In the genomic region with DNA sequence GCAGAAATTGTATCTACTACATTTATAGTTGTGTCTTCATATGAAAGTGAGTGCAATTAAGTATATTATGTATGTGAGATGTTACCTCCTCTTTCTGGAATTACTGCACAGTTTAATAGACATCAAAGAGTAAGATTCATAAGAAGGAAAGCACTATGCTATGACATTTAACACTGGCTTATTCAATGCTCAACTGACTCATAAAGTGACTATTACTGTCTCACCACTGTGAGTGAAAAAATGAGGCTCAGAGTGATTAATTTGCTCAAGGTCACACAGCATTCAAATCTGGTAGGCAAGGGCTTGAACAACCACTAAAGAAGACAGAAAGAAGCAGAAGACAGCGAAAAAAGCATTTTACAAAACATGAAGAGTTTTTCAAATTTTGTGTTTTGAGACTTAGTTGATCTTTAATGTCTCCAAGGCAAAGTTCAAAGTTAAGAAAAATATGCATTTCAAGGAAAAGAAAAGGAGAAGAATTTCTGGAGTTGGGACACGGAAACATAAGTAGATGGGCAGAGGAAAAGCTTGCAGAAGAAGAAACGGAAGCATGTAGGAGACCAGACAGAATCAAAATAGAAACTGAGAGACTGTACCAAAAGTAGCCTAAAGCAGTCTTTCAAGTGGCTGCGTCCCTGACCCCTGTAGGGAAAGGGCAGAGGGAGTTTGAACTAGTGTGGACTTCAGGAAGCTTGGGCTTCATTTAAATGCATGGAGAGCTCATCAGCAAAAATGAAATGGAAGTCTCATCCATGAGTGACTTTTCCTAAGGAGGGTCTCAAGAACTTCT, we compare ENCODE assay signal across 26 cellular contexts.
DNase-seq lines count a peak whose midpoint lies in the region; ATAC-seq, FAIRE-seq and TF ChIP-seq lines count a peak whose summit lies in the region.
"Had no signal": no experiment of that assay in that cellular context is flagged by ENCODE, and none has a peak within 500 bp of the region (broad histone marks: within the 10 kb centered on the region; RNA-seq: fewer than 3 reads in every experiment).

No MANE protein-coding gene starts in this region.

- no peaks in the 10 kb centered on the region for H3K9me3 ChIP-seq in prostate gland
- H3K9me3 ChIP-seq in gastrocnemius medialis, result no peaks in the 10 kb centered on the region
- H3K9me3 ChIP-seq: body of pancreas, esophagus squamous epithelium, left ventricle myocardium inferior, SJCRH30, upper lobe of left lung had no signal

- H3K4me1 Mint-ChIP-seq in activated naive CD8-positive, alpha-beta T cell treated with anti-CD3 and anti-CD28 coated beads, Interleukin-2, amount 50 U/mL, for 24 hours, result peaks cover 2% of the 10 kb centered on the region

- 82% methylated on average over 4 of the region's 4 CpGs for WGBS in prostate gland

- no peak overlapping the region for H3K27ac Mint-ChIP-seq in activated naive CD8-positive, alpha-beta T cell treated with anti-CD3 and anti-CD28 coated beads, Interleukin-2, amount 50 U/mL, for 24 hours
- H3K27ac Mint-ChIP-seq: CD8-positive, alpha-beta T cell; effector memory CD8-positive, alpha-beta T cell; T-helper 1 cell treated with Interleukin-12 subunit alpha and Interleukin-12 subunit beta and Interleukin-4 antibody, amounts not matched to agents 30 μg/mL and 1 μg/mL, for 36 hours had no signal

- H3K36me3 Mint-ChIP-seq in activated naive CD8-positive, alpha-beta T cell treated with anti-CD3 and anti-CD28 coated beads, Interleukin-2, amount 50 U/mL, for 24 hours (ENCODE audit: low read depth), result no peaks in the 10 kb centered on the region
- H3K36me3 Mint-ChIP-seq: CD8-positive, alpha-beta T cell had no signal

- H3K9me3 Mint-ChIP-seq in activated naive CD8-positive, alpha-beta T cell treated with anti-CD3 and anti-CD28 coated beads, Interleukin-2, amount 50 U/mL, for 24 hours, result peaks cover 6% of the 10 kb centered on the region
- H3K9me3 Mint-ChIP-seq: CD8-positive, alpha-beta T cell had no signal

- no peak for TF ChIP-seq POLR2A in GM12892 (IDR thresholded peaks at IDR 0.05; ENCODE audit: low read depth, low read length)
- no peak for TF ChIP-seq POLR2A in prostate gland (IDR thresholded peaks at IDR 0.05)
- TF ChIP-seq POLR2A in gastrocnemius medialis (IDR thresholded peaks at IDR 0.05), result no peak

- in situ Hi-C loops in gastrocnemius medialis (cut with MboI; ENCODE audit: low sequenced_read_pairs in 4 of 4), result no loop called here

- peak; percentile 20 for ATAC-seq in activated naive CD8-positive, alpha-beta T cell treated with anti-CD3 and anti-CD28 coated beads, Interleukin-2, amount 50 U/mL, for 24 hours
- ATAC-seq in gastrocnemius medialis (no peak), HG03439 (IDR thresholded peaks at IDR 0.05; ENCODE audit: unreplicated experiment) (no peak)
- ATAC-seq: body of pancreas; CD8-positive, alpha-beta T cell; effector memory CD8-positive, alpha-beta T cell; HCT116 had no signal

- no peaks in the 10 kb centered on the region for H3K4me1 ChIP-seq in prostate gland (replicated peaks)
- H3K4me1 ChIP-seq in gastrocnemius medialis, result no peaks in the 10 kb centered on the region
- H3K4me1 ChIP-seq: body of pancreas, esophagus squamous epithelium, left ventricle myocardium inferior, SJCRH30, upper lobe of left lung had no signal

- H3K27me3 ChIP-seq in prostate gland (replicated peaks; ENCODE audit: insufficient read depth) (no peaks in the 10 kb centered on the region), gastrocnemius medialis (no peaks in the 10 kb centered on the region)
- H3K27me3 ChIP-seq: body of pancreas, esophagus squamous epithelium, SJCRH30, upper lobe of left lung had no signal

- no peak overlapping the region for H3K4me3 Mint-ChIP-seq in activated naive CD8-positive, alpha-beta T cell treated with anti-CD3 and anti-CD28 coated beads, Interleukin-2, amount 50 U/mL, for 24 hours
- H3K4me3 Mint-ChIP-seq: CD8-positive, alpha-beta T cell; effector memory CD8-positive, alpha-beta T cell; T-helper 1 cell treated with Interleukin-12 subunit alpha and Interleukin-12 subunit beta and Interleukin-4 antibody, amounts not matched to agents 30 μg/mL and 1 μg/mL, for 36 hours had no signal

- no peak for TF ChIP-seq CTCF in prostate gland (IDR thresholded peaks at IDR 0.05)
- no peak for TF ChIP-seq CTCF in gastrocnemius medialis (IDR thresholded peaks at IDR 0.05 in 4 of 5, conservative IDR thresholded peaks at IDR 0.05 in 1 of 5)

- FAIRE-seq in GM12892 (lab: Jason Lieb, UNC), result peak; percentile 14
- FAIRE-seq: colon had no signal

- intact Hi-C loops in prostate gland (cut with DNase I) (no loop called here), gastrocnemius medialis (cut with DNase I; ENCODE audit: low total_unique reads) (no loop called here)

- H3K36me3 ChIP-seq in prostate gland (no peaks in the 10 kb centered on the region), gastrocnemius medialis (no peaks in the 10 kb centered on the region)
- H3K36me3 ChIP-seq: esophagus squamous epithelium, left ventricle myocardium inferior, SJCRH30, upper lobe of left lung had no signal

- no peak overlapping the region for H3K27ac ChIP-seq in prostate gland
- H3K27ac ChIP-seq in gastrocnemius medialis, result no peak overlapping the region
- H3K27ac ChIP-seq: body of pancreas, esophagus squamous epithelium, left ventricle myocardium inferior, SJCRH30, upper lobe of left lung had no signal

- no peak overlapping the region for H3K4me3 ChIP-seq in prostate gland
- H3K4me3 ChIP-seq in gastrocnemius medialis, result no peak overlapping the region
- H3K4me3 ChIP-seq: body of pancreas, esophagus squamous epithelium, left ventricle myocardium inferior, SJCRH30, upper lobe of left lung had no signal

- H3K27me3 Mint-ChIP-seq in activated naive CD8-positive, alpha-beta T cell treated with anti-CD3 and anti-CD28 coated beads, Interleukin-2, amount 50 U/mL, for 24 hours, result no peaks in the 10 kb centered on the region
- H3K27me3 Mint-ChIP-seq: effector memory CD8-positive, alpha-beta T cell had no signal

- DNase-seq in GM12892 (ENCODE audit: insufficient read length) (no peak), HT1080 (ENCODE audit: low read depth) (peak; percentile 37), kidney tubule cell (ENCODE audit: low spot score) (peak; percentile 42), prostate gland (ENCODE audit: low spot score) (no peak), gastrocnemius medialis (no peak), NCI-H1048 (lab: John Stamatoyannopoulos, UW) (no peak)
- DNase-seq in activated naive CD8-positive, alpha-beta T cell treated with anti-CD3 and anti-CD28 coated beads, Interleukin-2, amount 50 U/mL, for 24 hours, result no peak
- DNase-seq: activated CD4-positive, alpha-beta T cell treated with anti-CD3 and anti-CD28 coated beads, Interleukin-2, amount 50 U/mL, for 1 hour; activated naive CD4-positive, alpha-beta T cell; body of pancreas; CD8-positive, alpha-beta T cell; DMS79 treated with DMSO at 0.1 percent for 48 hours; effector memory CD8-positive, alpha-beta T cell; esophagus squamous epithelium; head of caudate nucleus; left ventricle myocardium inferior; NCI-H187; NCI-H2227 treated with DMSO at 0.1 percent for 48 hours; NCI-H774; SJCRH30; stimulated activated CD4-positive, alpha-beta T cell treated with anti-CD3 and anti-CD28 coated beads, Interleukin-4, amount 100 ng/mL, for 1 hour; upper lobe of left lung had no signal

Comparison
In these comparisons a context has a peak if more than half of its experiments do, and no peak if none do; other contexts are left out.
1. DNase-seq: peak in HT1080 (single experiment) and kidney tubule cell (single experiment); none in GM12892 (single experiment), activated naive CD8-positive, alpha-beta T cell treated with anti-CD3 and anti-CD28 coated beads, Interleukin-2, amount 50 U/mL, for 24 hours (single experiment), prostate gland (single experiment), gastrocnemius medialis (0 of 2) and NCI-H1048 (single experiment).